8 cellular contexts compared by ENCODE assay signal in genomic region chr18:35376742-35377695, GRCh38. TPM values are rescaled to one million over a fixed set of nuclear protein-coding genes. Genes with fewer than 3 reads are reported as not detected.
DNase-seq lines count a peak whose midpoint lies in the region; ATAC-seq, FAIRE-seq and TF ChIP-seq lines count a peak whose summit lies in the region.

Gene ZNF396, minus strand, starts transcription at chr18:35377337. Its CDS starts 3,045 bp downstream, at chr18:35374292.

- peak within 1 kb of the TSS; percentile 44; the same call in 1 of the 2 replicates for H3K9ac ChIP-seq in IMR-90 (ENCODE audit: low read depth, low read length)

- H2BK120ac ChIP-seq in IMR-90 (ENCODE audit: low read depth, low read length) = no peak within 1 kb of the TSS

- TF ChIP-seq RAD21 in IMR-90 (IDR thresholded peaks at IDR 0.05; ENCODE audit: low read length) = no peak

- H3K27me3 Mint-ChIP-seq in Calu3 (ENCODE audit: unreplicated experiment) = peaks cover 21% of the 10 kb centered on the region

- H3K4ac ChIP-seq in IMR-90 (ENCODE audit: low read depth, low read length) = peak within 1 kb of the TSS; percentile 52; the same call in 1 of the 2 replicates

- H3K4me2 ChIP-seq in IMR-90 (ENCODE audit: low read depth, low read length) = peak within 1 kb of the TSS; percentile 86

- H4K5ac ChIP-seq in IMR-90 (ENCODE audit: low read depth, low read length) = no peak within 1 kb of the TSS; the same call in 1 of the 2 replicates

- H3K9me3 ChIP-seq in IMR-90 (ENCODE audit: control insufficient read depth, insufficient read depth, low read length) = no peaks in the 10 kb centered on the region; the same call in 1 of the 2 replicates
- no peaks in the 10 kb centered on the region for H3K9me3 ChIP-seq in RWPE2 (ENCODE audit: severe bottlenecking)
- H3K9me3 ChIP-seq in neuron (ENCODE audit: low read length) = no peaks in the 10 kb centered on the region

- peaks cover 17% of the 10 kb centered on the region for H3K36me3 Mint-ChIP-seq in Calu3 (ENCODE audit: insufficient read depth, unreplicated experiment)

- POLR2A ChIA-PET in IMR-90 (lab: Charles Lee; ENCODE audit: unreplicated experiment) = interaction anchor here (0.6 kb wide), 1 partner anchor 26 kb away, joined by 3 read pairs; no protein-coding TSS in a partner anchor

- no peak within 1 kb of the TSS for H2BK5ac ChIP-seq in IMR-90 (ENCODE audit: low read depth, low read length, poor library complexity, severe bottlenecking)

- H2AK5ac ChIP-seq in IMR-90 (ENCODE audit: low read depth, low read length) = no peak within 1 kb of the TSS

- ATAC-seq in GM21515 (IDR thresholded peaks at IDR 0.05; ENCODE audit: unreplicated experiment) (peak; percentile 83), IMR-90 (ENCODE audit: low read depth) (peak; percentile 87), RWPE2 (ENCODE audit: low read depth) (peak; percentile 74)

- 8% methylated on average over 29 of the region's 78 CpGs; no CpG with 5 or more reads in 1 of the 2 experiments for WGBS in IMR-90 (ENCODE audit: extremely low coverage in 2 of 2, insufficient read length in 1 of 2), 2 experiments

- DNase-seq in Calu3 (peak; percentile 87), IMR-90 (peak; percentile 27), RWPE2 (ENCODE audit: low spot score) (no peak), frontal cortex (ENCODE audit: low spot score in 2 of 2) (peak; percentile 79 to 84), stromal cell of bone marrow (ENCODE audit: low read depth) (peak; percentile 34)
- DNase-seq in activated effector memory CD4-positive, alpha-beta T cell treated with anti-CD3 and anti-CD28 coated beads, Interleukin-2, amount 50 U/mL, for 16 hours = peak; percentile 89

- no peak within 1 kb of the TSS; the same call in 1 of the 2 replicates for H3K14ac ChIP-seq in IMR-90 (replicated peaks; ENCODE audit: low read depth, low read length)

- H4K91ac ChIP-seq in IMR-90 (ENCODE audit: insufficient read depth, low read depth, low read length) = no peak within 1 kb of the TSS; the same call in 1 of the 2 replicates

- no peaks in the 10 kb centered on the region for H4K20me1 ChIP-seq in IMR-90 (ENCODE audit: insufficient read depth, low read length)

- TF ChIP-seq CTCF in Calu3 (IDR thresholded peaks at IDR 0.05; ENCODE audit: unreplicated experiment) = no peak
- no peak for TF ChIP-seq CTCF in IMR-90 (conservative IDR thresholded peaks at IDR 0.05; ENCODE audit: low read depth, low read length)
- no peak for TF ChIP-seq CTCF in RWPE2 (IDR thresholded peaks at IDR 0.05; ENCODE audit: poor library complexity, severe bottlenecking)

- dilution Hi-C loops in IMR-90 (cut with HindIII; ENCODE audit: low sequenced_read_pairs, unreplicated experiment) = no loop called here

- peak within 1 kb of the TSS; percentile 96 for H2AFZ ChIP-seq in IMR-90 (replicated peaks; ENCODE audit: low read length, poor library complexity)
- H2AFZ ChIP-seq in neuron (ENCODE audit: low read depth, low read length) = peak within 1 kb of the TSS; percentile 96

- H3K27ac Mint-ChIP-seq in Calu3 (ENCODE audit: unreplicated experiment) = peak within 1 kb of the TSS; percentile 69

- peak within 1 kb of the TSS; percentile 75 for H3K4me3 Mint-ChIP-seq in Calu3 (ENCODE audit: low read depth, unreplicated experiment)

- H3K9me3 Mint-ChIP-seq in Calu3 (ENCODE audit: low read depth, unreplicated experiment) = no peaks in the 10 kb centered on the region

- no peak within 1 kb of the TSS for H3K18ac ChIP-seq in IMR-90 (ENCODE audit: low read depth, low read length)

- no peak within 1 kb of the TSS; the same call in 2 of the 3 replicates for H2BK15ac ChIP-seq in IMR-90 (ENCODE audit: low read depth, low read length)

- no peak within 1 kb of the TSS for H3K56ac ChIP-seq in IMR-90 (ENCODE audit: extremely low read depth, insufficient read depth, low read length)

- H3K27me3 ChIP-seq in IMR-90 (ENCODE audit: control insufficient read depth, insufficient read depth, low read length) (peaks cover 5% of the 10 kb centered on the region; the same call in 1 of the 2 replicates), RWPE2 (ENCODE audit: insufficient read depth, poor library complexity, severe bottlenecking) (no peaks in the 10 kb centered on the region), neuron (ENCODE audit: insufficient read depth, low read length) (peaks cover 7% of the 10 kb centered on the region)

- intact Hi-C loops in Calu3 (cut with micrococcal nuclease; ENCODE audit: unreplicated experiment) = no loop called here
- intact Hi-C loops in IMR-90 (cut with micrococcal nuclease) = no loop called here

- H3K4me3 ChIP-seq in IMR-90 (ENCODE audit: insufficient read depth, low read depth, low read length) (peak within 1 kb of the TSS; percentile 83), RWPE2 (ENCODE audit: severe bottlenecking) (peak within 1 kb of the TSS; percentile 55), neuron (ENCODE audit: low read length) (peak within 1 kb of the TSS; percentile 63)

- no peak within 1 kb of the TSS for H2AK9ac ChIP-seq in IMR-90 (replicated peaks; ENCODE audit: low read depth, low read length, poor library complexity)

- no TSS peak for BruUV-seq in Calu3 (replicated peaks; lab: Mats Ljungman, UMichigan)
- no TSS peak for BruUV-seq in IMR-90 (replicated peaks; lab: Mats Ljungman, UMichigan)

- peak within 1 kb of the TSS; percentile 43; the same call in 1 of the 2 replicates for H3K23ac ChIP-seq in IMR-90 (ENCODE audit: low read depth, low read length)

- no peak within 1 kb of the TSS for H2BK20ac ChIP-seq in IMR-90 (ENCODE audit: low read depth, low read length)

- H3K36me3 ChIP-seq in IMR-90 (ENCODE audit: control insufficient read depth, insufficient read depth, low read length) = no peaks in the 10 kb centered on the region
- H3K36me3 ChIP-seq in RWPE2 (ENCODE audit: low read depth) = no peaks in the 10 kb centered on the region
- no peaks in the 10 kb centered on the region for H3K36me3 ChIP-seq in neuron (ENCODE audit: insufficient read depth, low read length)

- no peak for TF ChIP-seq POLR2A in IMR-90 (IDR thresholded peaks at IDR 0.05; ENCODE audit: low read depth, low read length)

- CTCF ChIA-PET in Calu3 (lab: Charles Lee) = interaction anchor here (0.6 kb wide), 1 partner anchor 137 kb away, joined by 5 read pairs; no protein-coding TSS in a partner anchor
- CTCF ChIA-PET in IMR-90 (lab: Yijun Ruan, JAX) = interaction anchor here (1.6 kb wide), 1 partner anchor 9 kb away, joined by 3 read pairs; no protein-coding TSS in a partner anchor

- no peak for FAIRE-seq in frontal cortex (lab: Jason Lieb, UNC)

- H3K4me1 Mint-ChIP-seq in Calu3 (ENCODE audit: low read depth, unreplicated experiment) = peaks cover 8% of the 10 kb centered on the region

- no peaks in the 10 kb centered on the region for H3K9me1 ChIP-seq in IMR-90 (ENCODE audit: insufficient read depth, low read length)

- H4K8ac ChIP-seq in IMR-90 (ENCODE audit: low read depth in 2 of 2, low read length in 2 of 2) = peak within 1 kb of the TSS; percentile 50 to 57; a peak in 3 of 4 replicates

- in situ Hi-C loops in IMR-90 (cut with MboI; ENCODE audit: low sequenced_read_pairs) = loop anchor here (25.0 kb wide), 1 partner anchor 585 kb away; the partner anchor contains the start of gene RMP24

- no peak within 1 kb of the TSS; the same call in 1 of the 2 replicates for H3K27ac ChIP-seq in IMR-90 (ENCODE audit: insufficient read depth, low read length)
- H3K27ac ChIP-seq in RWPE2 (ENCODE audit: poor library complexity, severe bottlenecking) = no peak within 1 kb of the TSS

- no peaks in the 10 kb centered on the region for H3K79me1 ChIP-seq in IMR-90 (ENCODE audit: low read depth in 1 of 2, low read length in 2 of 2)

- H3K4me1 ChIP-seq in IMR-90 (ENCODE audit: control insufficient read depth, insufficient read depth, low read length) (no peaks in the 10 kb centered on the region; the same call in 1 of the 2 replicates), RWPE2 (ENCODE audit: insufficient read depth, poor library complexity, severe bottlenecking) (no peaks in the 10 kb centered on the region), neuron (ENCODE audit: insufficient read depth, low read length) (no peaks in the 10 kb centered on the region)

TF ChIP-seq in IMR-90, 13 proteins besides CTCF, POLR2A, EP300 and RAD21:
- TF ChIP-seq, protein P1, sequence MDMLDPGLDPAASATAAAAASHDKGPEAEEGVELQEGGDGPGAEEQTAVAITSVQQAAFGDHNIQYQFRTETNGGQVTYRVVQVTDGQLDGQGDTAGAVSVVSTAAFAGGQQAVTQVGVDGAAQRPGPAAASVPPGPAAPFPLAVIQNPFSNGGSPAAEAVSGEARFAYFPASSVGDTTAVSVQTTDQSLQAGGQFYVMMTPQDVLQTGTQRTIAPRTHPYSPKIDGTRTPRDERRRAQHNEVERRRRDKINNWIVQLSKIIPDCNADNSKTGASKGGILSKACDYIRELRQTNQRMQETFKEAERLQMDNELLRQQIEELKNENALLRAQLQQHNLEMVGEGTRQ (IDR thresholded peaks at IDR 0.05; ENCODE audit: low read depth, low read length) = no peak
- TF ChIP-seq MAZ (IDR thresholded peaks at IDR 0.05; ENCODE audit: borderline replicate concordance, low read depth, low read length) (peak; percentile 54; the same call in 1 of the 2 replicates), ELK1 (IDR thresholded peaks at IDR 0.05; ENCODE audit: borderline replicate concordance, low read depth, low read length) (no peak), MAFK (IDR thresholded peaks at IDR 0.05; ENCODE audit: low read depth, low read length) (no peak), NFE2L2 (IDR thresholded peaks at IDR 0.05; ENCODE audit: low read depth, low read length) (no peak)

RNA-seq across cellular contexts. Expression of gene ZNF396, which starts in this region (rescaled TPM):
- total RNA-seq in Calu3 (2022) (1.7 and 2.7 TPM in 2 replicates), IMR-90 (2012; rRNA removed) (0.54 and 0.56 TPM in 2 replicates), frontal cortex (4.1 TPM)
- 0.13 and 0.26 TPM in 2 replicates for polyA plus RNA-seq in IMR-90 (2012; rRNA removed)
- 0.14 and 0.31 TPM in 2 replicates for polyA plus RNA-seq in IMR-90 (2012; cell fraction: cytosol; rRNA removed)
- 0.18 and 0.20 TPM in 2 replicates for polyA plus RNA-seq in IMR-90 (2012; cell fraction: nucleus; rRNA removed; ENCODE audit: low replicate concordance)

Comparison
In these comparisons a context has a peak if more than half of its experiments do, and no peak if none do; other contexts are left out.
1. Peak in DNase-seq, ATAC-seq, H3K4me3 ChIP-seq, H3K9ac ChIP-seq and H3K4me2 ChIP-seq in IMR-90; RNA of the gene not detected or under 1 TPM.